Comparison of ENCODE assay signal across 9 cellular contexts in genomic region chr3:13019243-13019701, GRCh38. TPM values are rescaled to one million over a fixed set of nuclear protein-coding genes. Genes with fewer than 3 reads are reported as not detected.
DNase-seq lines count a peak whose midpoint lies in the region; ATAC-seq, FAIRE-seq and TF ChIP-seq lines count a peak whose summit lies in the region.
"Had no signal": no experiment of that assay in that cellular context is flagged by ENCODE, and none has a peak within 500 bp of the region (broad histone marks: within the 10 kb centered on the region; RNA-seq: fewer than 3 reads in every experiment).

No MANE protein-coding gene starts in this region.

- CTCF ChIA-PET in K562 (lab: Yijun Ruan, JAX; ENCODE audit: low intra/inter-chr PET ratio), result no interaction called here

- no peak for TF ChIP-seq POLR2A in K562 (conservative IDR thresholded peaks at IDR 0.05)

- peaks cover 45% of the 10 kb centered on the region for H3K4me1 Mint-ChIP-seq in HFFc6 (ENCODE audit: low read depth)
- H3K4me1 Mint-ChIP-seq in activated T-cell treated with anti-CD3 and anti-CD28 coated beads, Interleukin-2, amount 50 U/mL, for 4 hours (ENCODE audit: low read depth), result peaks cover 28% of the 10 kb centered on the region

- peaks cover 10% of the 10 kb centered on the region for H3K27me3 Mint-ChIP-seq in HFFc6 (ENCODE audit: insufficient read depth)
- H3K27me3 Mint-ChIP-seq in activated T-cell treated with anti-CD3 and anti-CD28 coated beads, Interleukin-2, amount 50 U/mL, for 4 hours (ENCODE audit: low read depth), result no peaks in the 10 kb centered on the region

- no peak for TF ChIP-seq RAD21 in K562 (CRISPR knock-in tag; conservative IDR thresholded peaks at IDR 0.05 in 1 of 2, IDR thresholded peaks at IDR 0.05 in 1 of 2)

- peak; percentile 70 for FAIRE-seq in K562 (lab: Jason Lieb, UNC)

- no peaks in the 10 kb centered on the region for H3K79me2 ChIP-seq in K562 (ENCODE audit: control insufficient read depth, insufficient read depth, low read length)

- no peak for TF ChIP-seq EP300 in K562 (IDR thresholded peaks at IDR 0.05; ENCODE audit: low read length)

- POLR2A ChIA-PET in K562 (lab: Yijun Ruan, JAX), result no interaction called here

- H3K4me3 ChIP-seq in K562 (no peak overlapping the region), subcutaneous abdominal adipose tissue (ENCODE audit: low read depth in 1 of 5, low read length in 5 of 5) (peak overlapping the region; percentile 47 to 61 (median 54))

- BruUV-seq in K562 (replicated peaks; lab: Mats Ljungman, UMichigan), result no TSS peak

- H3K9ac ChIP-seq in K562 (ENCODE audit: insufficient read depth in 1 of 2, low read depth in 2 of 2, low read length in 2 of 2), result peak overlapping the region in 1 of 2 experiments; percentile 87; a peak in 2 of 4 replicates
- H3K9ac ChIP-seq in subcutaneous abdominal adipose tissue (ENCODE audit: low read length in 5 of 5), result peak overlapping the region in 4 of 5 donors; percentile 31 to 56 (median 54)

- no peaks in the 10 kb centered on the region for H3K9me1 ChIP-seq in K562 (ENCODE audit: control insufficient read depth, insufficient read depth, low read length)

- no peak overlapping the region for H3K27ac ChIP-seq in K562 (ENCODE audit: extremely low read depth, low read depth, low read length)
- peak overlapping the region; percentile 23 for H3K27ac ChIP-seq in subcutaneous abdominal adipose tissue (ENCODE audit: low read depth, low read length)

- TF ChIP-seq CTCF in HFFc6 (IDR thresholded peaks at IDR 0.05) (no peak), K562 (IDR thresholded peaks at IDR 0.05 in 2 of 3, conservative IDR thresholded peaks at IDR 0.05 in 1 of 3; ENCODE audit: insufficient read depth in 2 of 3, low read depth in 1 of 3, low read length in 3 of 3) (no peak), GM10266 (IDR thresholded peaks at IDR 0.05; ENCODE audit: control insufficient read depth, insufficient read depth, low read depth, missing control alignments) (no peak)

- intact Hi-C loops in K562 (cut with micrococcal nuclease), result no loop called here

- H3K36me3 ChIP-seq in K562 (ENCODE audit: control insufficient read depth, insufficient read depth, low read length), result no peaks in the 10 kb centered on the region
- H3K36me3 ChIP-seq in subcutaneous abdominal adipose tissue (ENCODE audit: control insufficient read depth in 5 of 5, insufficient read depth in 5 of 5, low read length in 5 of 5), result no peaks in the 10 kb centered on the region

- no peak overlapping the region for H3K27ac Mint-ChIP-seq in HFFc6

- in situ Hi-C loops in K562 (cut with MboI), result no loop called here

- H3K27me3 ChIP-seq in K562 (ENCODE audit: control insufficient read depth in 2 of 2, insufficient read depth in 2 of 2, low read length in 2 of 2), result peaks cover 11 to 14% of the 10 kb centered on the region in 2 experiments; a peak in 4 of 5 replicates
- no peaks in the 10 kb centered on the region for H3K27me3 ChIP-seq in subcutaneous abdominal adipose tissue (ENCODE audit: control insufficient read depth in 5 of 5, insufficient read depth in 4 of 5, low read length in 5 of 5)

- peaks cover 20 to 71% of the 10 kb centered on the region in 2 experiments; a peak in 4 of 5 replicates for H3K4me1 ChIP-seq in K562 (replicated peaks in 1 of 2; ENCODE audit: control insufficient read depth in 2 of 2, insufficient read depth in 2 of 2, low read length in 2 of 2)
- H3K4me1 ChIP-seq in subcutaneous abdominal adipose tissue (ENCODE audit: control insufficient read depth in 5 of 5, insufficient read depth in 5 of 5, low read length in 5 of 5), result peaks cover 14 to 84% (median 80%) of the 10 kb centered on the region in 5 donors

- H3K36me3 Mint-ChIP-seq in HFFc6 (ENCODE audit: low read depth), result no peaks in the 10 kb centered on the region
- no peaks in the 10 kb centered on the region for H3K36me3 Mint-ChIP-seq in activated T-cell treated with anti-CD3 and anti-CD28 coated beads, Interleukin-2, amount 50 U/mL, for 4 hours (ENCODE audit: insufficient read depth)

- H3K9me3 ChIP-seq in K562 (replicated peaks; ENCODE audit: control insufficient read depth, insufficient read depth, low read depth, low read length), result no peaks in the 10 kb centered on the region
- H3K9me3 ChIP-seq in subcutaneous abdominal adipose tissue (ENCODE audit: control insufficient read depth in 5 of 5, low read length in 5 of 5), result no peaks in the 10 kb centered on the region

- no peaks in the 10 kb centered on the region for H3K9me3 Mint-ChIP-seq in HFFc6
- no peaks in the 10 kb centered on the region for H3K9me3 Mint-ChIP-seq in activated T-cell treated with anti-CD3 and anti-CD28 coated beads, Interleukin-2, amount 50 U/mL, for 4 hours

- DNase-seq in HFFc6, result peak; percentile 69
- DNase-seq in K562 (ENCODE audit: extremely low read depth in 1 of 4, low spot score in 3 of 4), result peak; percentile 66 to 82 (median 74)
- peak; percentile 88 for DNase-seq in iPS-NIHi7 (ENCODE audit: extremely low spot score)
- DNase-seq in SK-N-DZ (ENCODE audit: low spot score), result no peak
- DNase-seq in activated T-cell treated with anti-CD3 and anti-CD28 coated beads, Interleukin-2, amount 50 U/mL, for 4 hours, result no peak
- no peak for DNase-seq in GM10266 (ENCODE audit: extremely low spot score)
- DNase-seq: SHP77 treated with DMSO at 0.1 percent for 48 hours had no signal

- 11% methylated on average over 18 of the region's 18 CpGs for WGBS in K562 (ENCODE audit: insufficient coverage, low coverage, missing lambda C conversion rate)

- H3K4me3 Mint-ChIP-seq in HFFc6, result peak overlapping the region; percentile 37; the same call in 1 of the 2 replicates
- no peak overlapping the region for H3K4me3 Mint-ChIP-seq in activated T-cell treated with anti-CD3 and anti-CD28 coated beads, Interleukin-2, amount 50 U/mL, for 4 hours

- no peak overlapping the region for H2AFZ ChIP-seq in K562 (ENCODE audit: low read depth, low read length)

- H4K20me1 ChIP-seq in K562 (replicated peaks; ENCODE audit: control insufficient read depth, insufficient read depth, low read length), result peaks cover 5% of the 10 kb centered on the region; the same call in 1 of the 2 replicates

- no peak overlapping the region for H3K4me2 ChIP-seq in K562 (ENCODE audit: insufficient read depth, low read length)

- peak; percentile 72 for ATAC-seq in K562
- ATAC-seq in HG03469 (IDR thresholded peaks at IDR 0.05; ENCODE audit: unreplicated experiment), result no peak
- ATAC-seq in activated T-cell treated with anti-CD3 and anti-CD28 coated beads, Interleukin-2, amount 50 U/mL, for 4 hours, result no peak

TF ChIP-seq in K562, 482 proteins besides CTCF, POLR2A, EP300 and RAD21 (continues in another document):
- TF ChIP-seq TSC22D4 (tag; IDR thresholded peaks at IDR 0.05) (no peak), PHTF2 (CRISPR knock-in tag; IDR thresholded peaks at IDR 0.05) (no peak), TAF9B (IDR thresholded peaks at IDR 0.05; ENCODE audit: partially characterized antibody) (no peak), STAT5B (CRISPR knock-in tag; IDR thresholded peaks at IDR 0.05) (no peak), PBX2 (CRISPR knock-in tag; IDR thresholded peaks at IDR 0.05; ENCODE audit: low read depth) (no peak), PBX2 (tag; conservative IDR thresholded peaks at IDR 0.05; ENCODE audit: low read depth) (no peak), ZNF217 (CRISPR knock-in tag; IDR thresholded peaks at IDR 0.05) (no peak), MED1 (CRISPR knock-in tag; IDR thresholded peaks at IDR 0.05; ENCODE audit: borderline replicate concordance) (no peak), BCOR (IDR thresholded peaks at IDR 0.05) (no peak), FOXA1 (IDR thresholded peaks at IDR 0.05; ENCODE audit: borderline replicate concordance) (no peak)

RNA-seq across cellular contexts. Expression of gene IQSEC1, which starts 54.0 kb away (rescaled TPM):
- total RNA-seq in HFFc6 (2021; fragmentation: NEBNext Ultra II Directional; extraction: Animal tissue kit (Norgen Biotek cat#: 25700)), result 10 to 100 TPM; 21.1 to 25.1 (median 21.9) TPM
- total RNA-seq in K562 (2011; cell fraction: chromatin; rRNA removed; ENCODE audit: low replicate concordance), result 36.0 and 90.4 TPM in 2 replicates
- total RNA-seq in K562 (2011; cell fraction: nucleolus; rRNA removed), result 51.7 and 55.4 TPM in 2 replicates
- 35.6 and 39.8 TPM in 2 replicates for total RNA-seq in K562 (2011; cell fraction: nucleoplasm; rRNA removed)
- total RNA-seq in K562 (2014; rRNA removed) (13.3 and 18.0 TPM in 2 replicates), K562 (2014; rRNA removed; fragmentation: Illumina TruSeq; extraction: Trizol) (3.8 and 4.8 TPM in 2 replicates), K562 (2015; rRNA removed; fragmentation: Illumina TruSeq; extraction: Trizol) (5.2 and 6.4 TPM in 2 replicates), K562 (2021) (37.1 and 39.0 TPM in 2 replicates)
- polyA plus RNA-seq in K562 (2011; rRNA removed) (6.8 and 8.4 TPM in 2 replicates), K562 (2014; fragmentation: Illumina TruSeq; extraction: Trizol) (16.9 and 19.0 TPM in 2 replicates), K562 (2014; fragmentation: Nextera tagmentation; extraction: Ambion mirVana) (under 1 TPM; 0.56 to 0.79 TPM), K562 (2014; rRNA removed) (14.2 and 15.1 TPM in 2 replicates)
- polyA plus RNA-seq in K562 (2011; cell fraction: cytosol; rRNA removed), result 5.8 and 6.7 TPM in 2 replicates
- polyA plus RNA-seq in K562 (2011; cell fraction: nucleus; rRNA removed), result 29.7 and 45.3 TPM in 2 replicates
- polyA plus RNA-seq in K562 (2012), result 15.4 and 16.4 TPM in 2 replicates
- polyA minus RNA-seq in K562 (2011; rRNA and poly(A)+ RNA removed), result 8.4 and 9.3 TPM in 2 replicates
- polyA minus RNA-seq in K562 (2011; cell fraction: cytosol; rRNA and poly(A)+ RNA removed), result 17.1 and 22.1 TPM in 2 replicates
- polyA minus RNA-seq in K562 (2011; cell fraction: nucleus; rRNA and poly(A)+ RNA removed), result 46.3 and 58.3 TPM in 2 replicates
- 13.8 and 17.7 TPM in 2 replicates for polyA plus RNA-seq in SK-N-DZ (2014; cell fraction: cytosol; rRNA removed)
- 18.1 and 36.8 TPM in 2 replicates for polyA plus RNA-seq in SK-N-DZ (2014; cell fraction: nucleus; rRNA removed)
- 10 to 100 TPM; 17.1 to 24.8 (median 19.4) TPM for total RNA-seq in activated T-cell treated with anti-CD3 and anti-CD28 coated beads, Interleukin-2, amount 50 U/mL, for 4 hours

Comparison
In these comparisons a context has a peak if more than half of its experiments do, and no peak if none do; other contexts are left out.
1. DNase-seq: peak in HFFc6 (single experiment), K562 (4 of 4) and iPS-NIHi7 (single experiment); none in SK-N-DZ (single experiment), activated T-cell treated with anti-CD3 and anti-CD28 coated beads, Interleukin-2, amount 50 U/mL, for 4 hours (single experiment) and GM10266 (single experiment).